Comparison of ENCODE assay signal across 14 cellular contexts in the genomic region with DNA sequence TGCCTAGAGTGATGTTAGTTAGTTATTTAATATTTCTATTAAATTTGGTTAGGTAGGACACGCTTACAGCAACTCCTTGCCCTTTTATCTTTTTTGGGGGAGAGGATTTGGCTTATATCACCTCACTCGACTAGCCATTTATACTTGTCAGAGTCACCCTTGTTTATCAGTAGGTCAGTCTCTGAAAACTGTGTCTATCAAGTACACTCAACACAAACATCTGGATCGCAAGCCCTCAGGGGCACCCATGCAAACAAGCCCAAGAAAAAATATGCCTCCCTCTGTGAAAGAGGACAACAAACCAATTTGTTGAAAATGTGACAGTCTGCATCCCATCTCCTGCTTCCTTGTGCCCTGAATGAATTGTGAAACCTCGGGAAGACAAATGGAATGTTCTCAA.
DNase-seq lines count a peak whose midpoint lies in the region; ATAC-seq, FAIRE-seq and TF ChIP-seq lines count a peak whose summit lies in the region.
"Had no signal": no experiment of that assay in that cellular context is flagged by ENCODE, and none has a peak within 500 bp of the region (broad histone marks: within the 10 kb centered on the region; RNA-seq: fewer than 3 reads in every experiment).

No MANE protein-coding gene starts in this region.

- 20 to 28% methylated on average over 4 of the region's 4 CpGs for WGBS in heart right ventricle, 2 donors

- H3K4me3 Mint-ChIP-seq in nephron progenitor cell, result no peak overlapping the region
- H3K4me3 Mint-ChIP-seq: CD4-positive, CD25-positive, alpha-beta regulatory T cell; GM23338 had no signal

- H3K4me3 ChIP-seq in heart right ventricle, result no peak overlapping the region
- H3K4me3 ChIP-seq: BLaER1 treated with 17β-estradiol and CSF1 and Interleukin-3, amounts not matched to agents 10 nM and 100 nM; GM23338 had no signal

- intact Hi-C loops in heart right ventricle (cut with DNase I), result no loop called here

- peaks cover 8% of the 10 kb centered on the region for H3K27me3 Mint-ChIP-seq in nephron progenitor cell (ENCODE audit: low read depth, poor library complexity)
- H3K27me3 Mint-ChIP-seq: CD4-positive, CD25-positive, alpha-beta regulatory T cell had no signal

- no peaks in the 10 kb centered on the region for H3K27me3 ChIP-seq in heart right ventricle
- H3K27me3 ChIP-seq: BLaER1 treated with 17β-estradiol and CSF1 and Interleukin-3, amounts not matched to agents 10 nM and 100 nM had no signal

- H3K27ac Mint-ChIP-seq in nephron progenitor cell, result peak overlapping the region; percentile 49
- H3K27ac Mint-ChIP-seq: CD4-positive, CD25-positive, alpha-beta regulatory T cell; GM23338 had no signal

- DNase-seq in OCI-M1 (lab: John Stamatoyannopoulos, UW) (peak; percentile 9), heart right ventricle (no peak), nephron progenitor cell (no peak), GM19239 (ENCODE audit: insufficient read length, low spot score) (no peak), NCI-H2081 treated with DMSO at 0.1 percent for 48 hours (lab: John Stamatoyannopoulos, UW) (no peak)
- no peak for DNase-seq in activated CD8-positive, alpha-beta memory T cell treated with anti-CD3 and anti-CD28 coated beads, Interleukin-2, amount 50 U/mL, for 4 hours
- DNase-seq: ACHN; CD4-positive, CD25-positive, alpha-beta regulatory T cell; DMS53; H7 had no signal

- H3K4me1 ChIP-seq in heart right ventricle, result peaks cover 3 to 44% (median 16%) of the 10 kb centered on the region in 9 donors
- H3K4me1 ChIP-seq: BLaER1 treated with 17β-estradiol and CSF1 and Interleukin-3, amounts not matched to agents 10 nM and 100 nM had no signal

- H3K9me3 Mint-ChIP-seq in nephron progenitor cell, result peaks cover 4% of the 10 kb centered on the region
- H3K9me3 Mint-ChIP-seq: GM23338 had no signal

- H3K9me3 ChIP-seq in heart right ventricle, result no peaks in the 10 kb centered on the region
- H3K9me3 ChIP-seq: BLaER1 treated with 17β-estradiol and CSF1 and Interleukin-3, amounts not matched to agents 10 nM and 100 nM had no signal

- peak overlapping the region in 8 of 10 donors; percentile 7 to 59 (median 33) for H3K27ac ChIP-seq in heart right ventricle
- H3K27ac ChIP-seq: BLaER1 treated with 17β-estradiol and CSF1 and Interleukin-3, amounts not matched to agents 10 nM and 100 nM; HL-60 had no signal

- no peak for TF ChIP-seq CTCF in heart right ventricle (IDR thresholded peaks at IDR 0.05)
- no peak for TF ChIP-seq CTCF in nephron progenitor cell (IDR thresholded peaks at IDR 0.05)

- no peak; the same call in 2 of the 3 replicates for ATAC-seq in SK-N-SH treated with all-trans-retinoic acid at 6 μM for 48 hours
- ATAC-seq in heart right ventricle, result peak in 5 of 8 donors; percentile 20 to 47 (median 37)
- ATAC-seq: GM23338 had no signal

- peaks cover 10% of the 10 kb centered on the region for H3K4me1 Mint-ChIP-seq in nephron progenitor cell
- H3K4me1 Mint-ChIP-seq: CD4-positive, CD25-positive, alpha-beta regulatory T cell; GM23338 had no signal

- no peak for FAIRE-seq in GM19239 (lab: Jason Lieb, UNC)

- H3K36me3 ChIP-seq in heart right ventricle, result no peaks in the 10 kb centered on the region
- H3K36me3 ChIP-seq: BLaER1 treated with 17β-estradiol and CSF1 and Interleukin-3, amounts not matched to agents 10 nM and 100 nM had no signal

- no peaks in the 10 kb centered on the region for H3K36me3 Mint-ChIP-seq in nephron progenitor cell (ENCODE audit: low read depth)
- H3K36me3 Mint-ChIP-seq: CD4-positive, CD25-positive, alpha-beta regulatory T cell had no signal

TF ChIP-seq in SK-N-SH treated with all-trans-retinoic acid at 6 μM for 48 hours, 23 proteins besides CTCF, POLR2A, EP300 and RAD21:
- no peak for TF ChIP-seq PPARA (CRISPR knock-in tag; IDR thresholded peaks at IDR 0.05; ENCODE audit: borderline replicate concordance)
- peak; percentile 34; the same call in 1 of the 2 replicates for TF ChIP-seq TCF4 (CRISPR knock-in tag; IDR thresholded peaks at IDR 0.05; ENCODE audit: borderline replicate concordance)
- no peak for TF ChIP-seq ZNF8 (CRISPR knock-in tag; IDR thresholded peaks at IDR 0.05)
- TF ChIP-seq, protein P1, sequence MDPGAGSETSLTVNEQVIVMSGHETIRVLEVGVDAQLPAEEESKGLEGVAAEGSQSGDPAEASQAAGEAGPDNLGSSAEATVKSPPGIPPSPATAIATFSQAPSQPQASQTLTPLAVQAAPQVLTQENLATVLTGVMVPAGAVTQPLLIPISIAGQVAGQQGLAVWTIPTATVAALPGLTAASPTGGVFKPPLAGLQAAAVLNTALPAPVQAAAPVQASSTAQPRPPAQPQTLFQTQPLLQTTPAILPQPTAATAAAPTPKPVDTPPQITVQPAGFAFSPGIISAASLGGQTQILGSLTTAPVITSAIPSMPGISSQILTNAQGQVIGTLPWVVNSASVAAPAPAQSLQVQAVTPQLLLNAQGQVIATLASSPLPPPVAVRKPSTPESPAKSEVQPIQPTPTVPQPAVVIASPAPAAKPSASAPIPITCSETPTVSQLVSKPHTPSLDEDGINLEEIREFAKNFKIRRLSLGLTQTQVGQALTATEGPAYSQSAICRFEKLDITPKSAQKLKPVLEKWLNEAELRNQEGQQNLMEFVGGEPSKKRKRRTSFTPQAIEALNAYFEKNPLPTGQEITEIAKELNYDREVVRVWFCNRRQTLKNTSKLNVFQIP (CRISPR knock-in tag; IDR thresholded peaks at IDR 0.05; ENCODE audit: borderline replicate concordance, low read depth), result no peak
- no peak for TF ChIP-seq SNAI2 (CRISPR knock-in tag; IDR thresholded peaks at IDR 0.05)
- no peak for TF ChIP-seq ARNTL (CRISPR knock-in tag; IDR thresholded peaks at IDR 0.05; ENCODE audit: borderline replicate concordance, low read depth)
- TF ChIP-seq, protein P2, sequence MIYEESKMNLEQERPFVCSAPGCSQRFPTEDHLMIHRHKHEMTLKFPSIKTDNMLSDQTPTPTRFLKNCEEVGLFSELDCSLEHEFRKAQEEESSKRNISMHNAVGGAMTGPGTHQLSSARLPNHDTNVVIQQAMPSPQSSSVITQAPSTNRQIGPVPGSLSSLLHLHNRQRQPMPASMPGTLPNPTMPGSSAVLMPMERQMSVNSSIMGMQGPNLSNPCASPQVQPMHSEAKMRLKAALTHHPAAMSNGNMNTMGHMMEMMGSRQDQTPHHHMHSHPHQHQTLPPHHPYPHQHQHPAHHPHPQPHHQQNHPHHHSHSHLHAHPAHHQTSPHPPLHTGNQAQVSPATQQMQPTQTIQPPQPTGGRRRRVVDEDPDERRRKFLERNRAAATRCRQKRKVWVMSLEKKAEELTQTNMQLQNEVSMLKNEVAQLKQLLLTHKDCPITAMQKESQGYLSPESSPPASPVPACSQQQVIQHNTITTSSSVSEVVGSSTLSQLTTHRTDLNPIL (CRISPR knock-in tag; IDR thresholded peaks at IDR 0.05; ENCODE audit: low read depth), result no peak
- no peak for TF ChIP-seq RARB (CRISPR knock-in tag; IDR thresholded peaks at IDR 0.05)
- no peak for TF ChIP-seq OSR1 (CRISPR knock-in tag; IDR thresholded peaks at IDR 0.05)
- TF ChIP-seq ZC3H10 (CRISPR knock-in tag; IDR thresholded peaks at IDR 0.05), result no peak
- no peak for TF ChIP-seq ZFP3 (CRISPR knock-in tag; IDR thresholded peaks at IDR 0.05)
- no peak for TF ChIP-seq GLIS3 (CRISPR knock-in tag; IDR thresholded peaks at IDR 0.05)
- TF ChIP-seq ZNF565 (CRISPR knock-in tag; conservative IDR thresholded peaks at IDR 0.05; ENCODE audit: low read depth), result no peak
- no peak for TF ChIP-seq ZFP30 (CRISPR knock-in tag; IDR thresholded peaks at IDR 0.05)
- TF ChIP-seq, protein P3, sequence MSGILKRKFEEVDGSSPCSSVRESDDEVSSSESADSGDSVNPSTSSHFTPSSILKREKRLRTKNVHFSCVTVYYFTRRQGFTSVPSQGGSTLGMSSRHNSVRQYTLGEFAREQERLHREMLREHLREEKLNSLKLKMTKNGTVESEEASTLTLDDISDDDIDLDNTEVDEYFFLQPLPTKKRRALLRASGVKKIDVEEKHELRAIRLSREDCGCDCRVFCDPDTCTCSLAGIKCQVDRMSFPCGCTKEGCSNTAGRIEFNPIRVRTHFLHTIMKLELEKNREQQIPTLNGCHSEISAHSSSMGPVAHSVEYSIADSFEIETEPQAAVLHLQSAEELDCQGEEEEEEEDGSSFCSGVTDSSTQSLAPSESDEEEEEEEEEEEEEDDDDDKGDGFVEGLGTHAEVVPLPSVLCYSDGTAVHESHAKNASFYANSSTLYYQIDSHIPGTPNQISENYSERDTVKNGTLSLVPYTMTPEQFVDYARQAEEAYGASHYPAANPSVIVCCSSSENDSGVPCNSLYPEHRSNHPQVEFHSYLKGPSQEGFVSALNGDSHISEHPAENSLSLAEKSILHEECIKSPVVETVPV (CRISPR knock-in tag; IDR thresholded peaks at IDR 0.05), result no peak
- TF ChIP-seq, protein P4, sequence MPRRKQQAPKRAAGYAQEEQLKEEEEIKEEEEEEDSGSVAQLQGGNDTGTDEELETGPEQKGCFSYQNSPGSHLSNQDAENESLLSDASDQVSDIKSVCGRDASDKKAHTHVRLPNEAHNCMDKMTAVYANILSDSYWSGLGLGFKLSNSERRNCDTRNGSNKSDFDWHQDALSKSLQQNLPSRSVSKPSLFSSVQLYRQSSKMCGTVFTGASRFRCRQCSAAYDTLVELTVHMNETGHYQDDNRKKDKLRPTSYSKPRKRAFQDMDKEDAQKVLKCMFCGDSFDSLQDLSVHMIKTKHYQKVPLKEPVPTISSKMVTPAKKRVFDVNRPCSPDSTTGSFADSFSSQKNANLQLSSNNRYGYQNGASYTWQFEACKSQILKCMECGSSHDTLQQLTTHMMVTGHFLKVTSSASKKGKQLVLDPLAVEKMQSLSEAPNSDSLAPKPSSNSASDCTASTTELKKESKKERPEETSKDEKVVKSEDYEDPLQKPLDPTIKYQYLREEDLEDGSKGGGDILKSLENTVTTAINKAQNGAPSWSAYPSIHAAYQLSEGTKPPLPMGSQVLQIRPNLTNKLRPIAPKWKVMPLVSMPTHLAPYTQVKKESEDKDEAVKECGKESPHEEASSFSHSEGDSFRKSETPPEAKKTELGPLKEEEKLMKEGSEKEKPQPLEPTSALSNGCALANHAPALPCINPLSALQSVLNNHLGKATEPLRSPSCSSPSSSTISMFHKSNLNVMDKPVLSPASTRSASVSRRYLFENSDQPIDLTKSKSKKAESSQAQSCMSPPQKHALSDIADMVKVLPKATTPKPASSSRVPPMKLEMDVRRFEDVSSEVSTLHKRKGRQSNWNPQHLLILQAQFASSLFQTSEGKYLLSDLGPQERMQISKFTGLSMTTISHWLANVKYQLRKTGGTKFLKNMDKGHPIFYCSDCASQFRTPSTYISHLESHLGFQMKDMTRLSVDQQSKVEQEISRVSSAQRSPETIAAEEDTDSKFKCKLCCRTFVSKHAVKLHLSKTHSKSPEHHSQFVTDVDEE (CRISPR knock-in tag; IDR thresholded peaks at IDR 0.05), result peak; percentile 53; the same call in 1 of the 2 replicates
- no peak for TF ChIP-seq BACH2 (CRISPR knock-in tag; IDR thresholded peaks at IDR 0.05; ENCODE audit: borderline replicate concordance)
- TF ChIP-seq ZNF70 (CRISPR knock-in tag; IDR thresholded peaks at IDR 0.05), result no peak
